18 cellular contexts compared by ENCODE assay signal in the genomic region with DNA sequence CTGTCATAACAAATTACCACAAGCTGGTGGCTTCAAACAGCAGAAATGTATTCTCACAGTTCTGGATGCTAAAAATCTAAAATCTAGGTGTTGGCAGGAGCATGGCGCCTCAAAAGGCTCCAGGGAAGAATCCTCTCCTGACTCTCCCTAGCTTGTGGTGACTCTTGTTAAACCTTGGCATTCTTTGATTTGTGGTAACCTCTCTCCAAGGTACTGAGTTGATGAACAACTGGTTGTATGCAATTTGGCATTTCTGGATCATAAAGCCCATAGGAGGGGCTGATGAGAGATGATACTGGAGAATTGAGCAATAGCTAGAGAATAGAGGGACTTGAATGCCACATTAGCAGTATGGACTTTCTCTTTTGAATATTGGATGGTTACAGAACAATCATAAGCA.
"Had no signal": no experiment of that assay in that cellular context is flagged by ENCODE, and none has a peak within 500 bp of the region (broad histone marks: within the 10 kb centered on the region; RNA-seq: fewer than 3 reads in every experiment).

No MANE protein-coding gene starts in this region.

- H3K27me3 Mint-ChIP-seq: activated naive CD8-positive, alpha-beta T cell; brain; progenitor cell of endocrine pancreas had no signal

- ATAC-seq: left lobe of liver had no signal

- H3K36me3 ChIP-seq: right atrium auricular region, tibial artery had no signal

- H3K27me3 ChIP-seq: dorsolateral prefrontal cortex, right atrium auricular region, tibial artery had no signal

- H3K36me3 Mint-ChIP-seq: activated naive CD8-positive, alpha-beta T cell; brain had no signal

- FAIRE-seq: colon had no signal

- H3K27ac Mint-ChIP-seq: activated naive CD8-positive, alpha-beta T cell; activated T-helper 1 cell treated with anti-CD3 and anti-CD28 coated beads, Interleukin-12 subunit alpha, Interleukin-12 subunit beta, Interleukin-2, Interleukin-4 antibody, amounts not matched to agents 30 ng/mL and 10 ng/mL and 1 ng/mL, durations not matched to agents 14 hours and 24 hours and 36 hours; brain; progenitor cell of endocrine pancreas; T-helper 1 cell treated with Interleukin-12 subunit alpha and Interleukin-12 subunit beta and Interleukin-4 antibody, amounts not matched to agents 30 μg/mL and 1 μg/mL, for 36 hours had no signal

- H3K9me3 Mint-ChIP-seq: activated T-helper 1 cell treated with anti-CD3 and anti-CD28 coated beads, Interleukin-12 subunit alpha, Interleukin-12 subunit beta, Interleukin-2, Interleukin-4 antibody, amounts not matched to agents 30 ng/mL and 10 ng/mL and 1 ng/mL, durations not matched to agents 14 hours and 24 hours and 36 hours; T-helper 1 cell treated with Interleukin-12 subunit alpha and Interleukin-12 subunit beta and Interleukin-4 antibody, amounts not matched to agents 30 μg/mL and 1 μg/mL, for 36 hours had no signal

- H3K4me1 ChIP-seq: right atrium auricular region, tibial artery had no signal

- H3K4me3 Mint-ChIP-seq: activated naive CD8-positive, alpha-beta T cell; activated T-helper 1 cell treated with anti-CD3 and anti-CD28 coated beads, Interleukin-12 subunit alpha, Interleukin-12 subunit beta, Interleukin-2, Interleukin-4 antibody, amounts not matched to agents 30 ng/mL and 10 ng/mL and 1 ng/mL, durations not matched to agents 14 hours and 24 hours and 36 hours; brain; T-helper 1 cell treated with Interleukin-12 subunit alpha and Interleukin-12 subunit beta and Interleukin-4 antibody, amounts not matched to agents 30 μg/mL and 1 μg/mL, for 36 hours had no signal

- H3K27ac ChIP-seq: dorsolateral prefrontal cortex, right atrium auricular region, tibial artery had no signal

- DNase-seq: activated CD4-positive, CD25-positive, alpha-beta regulatory T cell treated with anti-CD3 and anti-CD28 coated beads, Interleukin-2, amount 50 U/mL, for 72 hours; activated CD8-positive, alpha-beta memory T cell treated with anti-CD3 and anti-CD28 coated beads for 24 hours; activated gamma-delta T cell treated with Interleukin-2 at 50 U/mL for 16 hours; central memory CD4-positive, alpha-beta T cell; dorsolateral prefrontal cortex; foreskin fibroblast; islet precursor cell; stimulated activated CD4-positive, alpha-beta T cell treated with anti-CD3 and anti-CD28 coated beads, Interleukin-2, amount 100 ng/mL, for 24 hours; stimulated activated naive CD4-positive, alpha-beta T cell treated with Interleukin-2 at 50 U/mL for 16 hours; tibial artery had no signal

- H3K4me3 ChIP-seq: dorsolateral prefrontal cortex, right atrium auricular region, tibial artery had no signal
